In genomic region chr5:135190345-135191083, GRCh38 we compare ENCODE assay signal across 8 cellular contexts.
DNase-seq lines count a peak whose midpoint lies in the region; ATAC-seq and TF ChIP-seq lines count a peak whose summit lies in the region.

No MANE protein-coding gene starts in this region.

- H4K20me1 ChIP-seq in BLaER1 = no peaks in the 10 kb centered on the region

- ATAC-seq in GM21576 (IDR thresholded peaks at IDR 0.05; ENCODE audit: unreplicated experiment) (no peak), HG03565 (IDR thresholded peaks at IDR 0.05; ENCODE audit: unreplicated experiment) (no peak)

- TF ChIP-seq CTCF in HFF-Myc (IDR thresholded peaks at IDR 0.05; ENCODE audit: low read depth, low read length, missing control alignments) (no peak), colonic mucosa (IDR thresholded peaks at IDR 0.05) (no peak), nephron (IDR thresholded peaks at IDR 0.05; ENCODE audit: unreplicated experiment in 3 of 3) (no peak)

- H3K4me2 ChIP-seq in BLaER1 = peak overlapping the region; percentile 71

- H3K9me3 ChIP-seq in BLaER1 = peaks cover 4% of the 10 kb centered on the region; the same call in 1 of the 2 replicates
- H3K9me3 ChIP-seq in colonic mucosa = no peaks in the 10 kb centered on the region

- intact Hi-C loops in colonic mucosa (cut with DNase I) = loop anchor here (5.0 kb wide), 1 partner anchor 273 kb away; no protein-coding TSS in a partner anchor

- no peaks in the 10 kb centered on the region for H3K9me3 Mint-ChIP-seq in nephron

- no peak overlapping the region for H3K27ac ChIP-seq in BLaER1
- H3K27ac ChIP-seq in colonic mucosa = peak overlapping the region; percentile 9

- H3K4me3 ChIP-seq in BLaER1 (peak overlapping the region; percentile 60), HFF-Myc (replicated peaks; ENCODE audit: low read depth, low read length) (peak overlapping the region; percentile 36), colonic mucosa (peak overlapping the region; percentile 36)

- peak overlapping the region; percentile 80 to 83 (median 81) for H3K4me3 Mint-ChIP-seq in nephron

- H3K9ac ChIP-seq in BLaER1 (no peak overlapping the region), colonic mucosa (ENCODE audit: low read depth in 2 of 2, low read length in 2 of 2) (peak overlapping the region in 1 of 2 donors; percentile 62)

- H3K27me3 Mint-ChIP-seq in nephron (ENCODE audit: low read depth) = peaks cover 61% of the 10 kb centered on the region

- DNase-seq in HFF-Myc (ENCODE audit: extremely low read depth, low read depth) (no peak), colonic mucosa (no peak), NCI-H774 (lab: John Stamatoyannopoulos, UW) (no peak), putamen (ENCODE audit: low spot score) (no peak)

- no peaks in the 10 kb centered on the region for H3K36me3 Mint-ChIP-seq in nephron (ENCODE audit: low read depth)

- H3K4me1 Mint-ChIP-seq in nephron = peaks cover 37% of the 10 kb centered on the region

- H3K4me1 ChIP-seq in BLaER1 (peaks cover 6% of the 10 kb centered on the region), colonic mucosa (no peaks in the 10 kb centered on the region)

- H3K27me3 ChIP-seq in BLaER1 (peaks cover 38% of the 10 kb centered on the region), colonic mucosa (peaks cover 17% of the 10 kb centered on the region)

- H3K36me3 ChIP-seq in BLaER1 = no peaks in the 10 kb centered on the region
- no peaks in the 10 kb centered on the region for H3K36me3 ChIP-seq in colonic mucosa

- peak overlapping the region; percentile 38 to 64 (median 52) for H3K27ac Mint-ChIP-seq in nephron
